20 cellular contexts compared by ENCODE assay signal in genomic region chr12:131045705-131046460, GRCh38.
A peak's percentile ranks its signal among the peaks of the same experiment; 100 is the strongest.
DNase-seq lines count a peak whose midpoint lies in the region; ATAC-seq, FAIRE-seq and TF ChIP-seq lines count a peak whose summit lies in the region.
"Had no signal": no experiment of that assay in that cellular context is flagged by ENCODE, and none has a peak within 500 bp of the region (broad histone marks: within the 10 kb centered on the region; RNA-seq: fewer than 3 reads in every experiment).

No MANE protein-coding gene starts in this region.

- TF ChIP-seq POLR2A in GM12892 (IDR thresholded peaks at IDR 0.05; ENCODE audit: low read depth, low read length): no peak
- no peak for TF ChIP-seq POLR2A in K562 (conservative IDR thresholded peaks at IDR 0.05)

- intact Hi-C loops in K562 (cut with micrococcal nuclease): no loop called here

- H3K4me3 ChIP-seq in K562: no peak overlapping the region
- H3K4me3 ChIP-seq in neuronal stem cell (ENCODE audit: low read length in 2 of 2): no peak overlapping the region
- no peak overlapping the region for H3K4me3 ChIP-seq in MG63
- H3K4me3 ChIP-seq: A549, SJSA1 had no signal

- H3K9me3 ChIP-seq in K562 (replicated peaks; ENCODE audit: control insufficient read depth, insufficient read depth, low read depth, low read length) (no peaks in the 10 kb centered on the region), neuronal stem cell (replicated peaks in 1 of 2; ENCODE audit: control insufficient read depth in 2 of 2, insufficient read depth in 1 of 2, low read depth in 1 of 2, low read length in 2 of 2) (no peaks in the 10 kb centered on the region), MG63 (no peaks in the 10 kb centered on the region)
- H3K9me3 ChIP-seq: A549, SJSA1 had no signal

- H3K9me1 ChIP-seq in K562 (ENCODE audit: control insufficient read depth, insufficient read depth, low read length): peaks cover 4% of the 10 kb centered on the region

- no peak overlapping the region for H3K4me2 ChIP-seq in K562 (ENCODE audit: insufficient read depth, low read length)
- H3K4me2 ChIP-seq in neuronal stem cell (ENCODE audit: insufficient read depth, low read length, poor library complexity, severe bottlenecking): no peak overlapping the region
- H3K4me2 ChIP-seq: A549 had no signal

- no peaks in the 10 kb centered on the region for H3K9me3 Mint-ChIP-seq in stimulated activated effector memory CD8-positive, alpha-beta T cell treated with anti-CD3 and anti-CD28 coated beads, Interleukin-12 subunit alpha, Interleukin-12 subunit beta, amount 100 ng/mL, for 72 hours

- FAIRE-seq in GM12892 (lab: Jason Lieb, UNC) (peak; percentile 70), K562 (lab: Jason Lieb, UNC) (no peak), urothelium cell line (lab: Jason Lieb, UNC) (peak; percentile 98)
- FAIRE-seq: A549, GM19239 had no signal

- H3K79me1 ChIP-seq in neuronal stem cell (ENCODE audit: low read depth, low read length): no peaks in the 10 kb centered on the region

- peaks cover 6% of the 10 kb centered on the region for H3K4me1 Mint-ChIP-seq in stimulated activated effector memory CD8-positive, alpha-beta T cell treated with anti-CD3 and anti-CD28 coated beads, Interleukin-12 subunit alpha, Interleukin-12 subunit beta, amount 100 ng/mL, for 72 hours

- no peak overlapping the region for H4K91ac ChIP-seq in neuronal stem cell (ENCODE audit: low read depth, low read length, poor library complexity)

- peak overlapping the region; percentile 61 for H3K18ac ChIP-seq in neuronal stem cell (ENCODE audit: low read length)

- H3K36me3 ChIP-seq in K562 (ENCODE audit: control insufficient read depth, insufficient read depth, low read length) (no peaks in the 10 kb centered on the region), neuronal stem cell (replicated peaks in 1 of 2; ENCODE audit: control insufficient read depth in 2 of 2, insufficient read depth in 2 of 2, low read length in 2 of 2) (no peaks in the 10 kb centered on the region), MG63 (no peaks in the 10 kb centered on the region)
- H3K36me3 ChIP-seq: SJSA1 had no signal

- H4K20me1 ChIP-seq in K562 (replicated peaks; ENCODE audit: control insufficient read depth, insufficient read depth, low read length): peaks cover 2% of the 10 kb centered on the region; the same call in 1 of the 2 replicates

- no peak overlapping the region for H3K27ac ChIP-seq in K562 (ENCODE audit: extremely low read depth, low read depth, low read length)
- no peak overlapping the region for H3K27ac ChIP-seq in neuronal stem cell (replicated peaks; ENCODE audit: low read length)
- H3K27ac ChIP-seq: A549, SJSA1 had no signal

- H2BK120ac ChIP-seq in neuronal stem cell (ENCODE audit: low read depth, low read length): no peak overlapping the region

- H3K9ac ChIP-seq in K562 (ENCODE audit: insufficient read depth in 1 of 2, low read depth in 2 of 2, low read length in 2 of 2) (no peak overlapping the region), neuronal stem cell (ENCODE audit: low read depth, low read length, poor library complexity) (peak overlapping the region; percentile 15)

- H3K4me3 Mint-ChIP-seq in stimulated activated effector memory CD8-positive, alpha-beta T cell treated with anti-CD3 and anti-CD28 coated beads, Interleukin-12 subunit alpha, Interleukin-12 subunit beta, amount 100 ng/mL, for 72 hours: no peak overlapping the region
- H3K4me3 Mint-ChIP-seq: B cell; CD4-positive, alpha-beta memory T cell had no signal

- no peak for DNase-seq in GM12892 (ENCODE audit: insufficient read length)
- DNase-seq in K562 (ENCODE audit: extremely low read depth in 1 of 4, low spot score in 3 of 4): no peak
- DNase-seq in neuronal stem cell (ENCODE audit: low spot score): no peak
- DNase-seq in urothelium cell line (ENCODE audit: low spot score): peak; percentile 25
- no peak for DNase-seq in MG63
- DNase-seq in stimulated activated effector memory CD8-positive, alpha-beta T cell treated with anti-CD3 and anti-CD28 coated beads, Interleukin-12 subunit alpha, Interleukin-12 subunit beta, amount 100 ng/mL, for 72 hours (ENCODE audit: low spot score in 2 of 2): no peak
- DNase-seq: CD4-positive, alpha-beta memory T cell; DMS153; NCI-H1105; NCI-H146; NCI-H2029; NCI-H2227 treated with DMSO at 0.1 percent for 48 hours; NCI-H524; NCI-H82 had no signal

- TF ChIP-seq RAD21 in K562 (CRISPR knock-in tag; conservative IDR thresholded peaks at IDR 0.05 in 1 of 2, IDR thresholded peaks at IDR 0.05 in 1 of 2): no peak

- H2AFZ ChIP-seq in K562 (ENCODE audit: low read depth, low read length) (no peak overlapping the region), neuronal stem cell (ENCODE audit: low read length) (no peak overlapping the region)

- no peak overlapping the region for H2AK5ac ChIP-seq in neuronal stem cell (ENCODE audit: low read depth, low read length)

- H3K79me2 ChIP-seq in K562 (ENCODE audit: control insufficient read depth, insufficient read depth, low read length): no peaks in the 10 kb centered on the region

- peak overlapping the region; percentile 81 for H3K23ac ChIP-seq in neuronal stem cell (ENCODE audit: low read depth, low read length, poor library complexity)

- no peak overlapping the region for H2BK5ac ChIP-seq in neuronal stem cell (ENCODE audit: low read length)

- WGBS in K562 (ENCODE audit: insufficient coverage, low coverage, missing lambda C conversion rate): 71% methylated on average over 10 of the region's 13 CpGs
- no CpG with 5 or more reads among the region's 13 CpGs for WGBS in neuronal stem cell (ENCODE audit: extremely low coverage in 2 of 2, insufficient read length in 2 of 2, insufficient replicate concordance in 1 of 2), 2 donors

- no peak for TF ChIP-seq CTCF in K562 (IDR thresholded peaks at IDR 0.05 in 2 of 3, conservative IDR thresholded peaks at IDR 0.05 in 1 of 3; ENCODE audit: insufficient read depth in 2 of 3, low read depth in 1 of 3, low read length in 3 of 3)

- peaks cover 18 to 60% of the 10 kb centered on the region in 2 experiments for H3K27me3 ChIP-seq in K562 (ENCODE audit: control insufficient read depth in 2 of 2, insufficient read depth in 2 of 2, low read length in 2 of 2)
- H3K27me3 ChIP-seq in neuronal stem cell (ENCODE audit: control insufficient read depth in 3 of 3, insufficient read depth in 3 of 3, low read depth in 1 of 3, low read length in 3 of 3): peaks cover 0 to 32% (median 0%) of the 10 kb centered on the region in 3 experiments
- H3K27me3 ChIP-seq in MG63: no peaks in the 10 kb centered on the region
- H3K27me3 ChIP-seq: SJSA1 had no signal

- H3K4me1 ChIP-seq in K562 (replicated peaks in 1 of 2; ENCODE audit: control insufficient read depth in 2 of 2, insufficient read depth in 2 of 2, low read length in 2 of 2) (peaks cover 0 to 38% of the 10 kb centered on the region in 2 experiments; a peak in 2 of 5 replicates), neuronal stem cell (ENCODE audit: control insufficient read depth in 2 of 2, insufficient read depth in 1 of 2, low read depth in 1 of 2, low read length in 2 of 2) (peaks cover 0 to 5% of the 10 kb centered on the region in 2 donors)
- H3K4me1 ChIP-seq: A549, SJSA1 had no signal

- POLR2A ChIA-PET in K562 (lab: Yijun Ruan, JAX): interaction anchor here (1.0 kb wide), 1 partner anchor 168 kb away, joined by 3 read pairs; no protein-coding TSS in a partner anchor

- no peaks in the 10 kb centered on the region for H3K36me3 Mint-ChIP-seq in stimulated activated effector memory CD8-positive, alpha-beta T cell treated with anti-CD3 and anti-CD28 coated beads, Interleukin-12 subunit alpha, Interleukin-12 subunit beta, amount 100 ng/mL, for 72 hours
- H3K36me3 Mint-ChIP-seq: CD4-positive, alpha-beta memory T cell had no signal

- H3K4ac ChIP-seq in neuronal stem cell (ENCODE audit: low read length): no peak overlapping the region

- in situ Hi-C loops in K562 (cut with MboI): no loop called here

- CTCF ChIA-PET in K562 (lab: Yijun Ruan, JAX; ENCODE audit: low intra/inter-chr PET ratio): no interaction called here

- no peak overlapping the region for H4K8ac ChIP-seq in neuronal stem cell (ENCODE audit: low read depth, low read length)

- peak overlapping the region; percentile 23 for H2BK15ac ChIP-seq in neuronal stem cell (ENCODE audit: low read length)

- no peak overlapping the region for H3K27ac Mint-ChIP-seq in stimulated activated effector memory CD8-positive, alpha-beta T cell treated with anti-CD3 and anti-CD28 coated beads, Interleukin-12 subunit alpha, Interleukin-12 subunit beta, amount 100 ng/mL, for 72 hours
- H3K27ac Mint-ChIP-seq: B cell; CD4-positive, alpha-beta memory T cell had no signal

- H2BK12ac ChIP-seq in neuronal stem cell (ENCODE audit: low read length): no peak overlapping the region

- no peak for TF ChIP-seq EP300 in K562 (IDR thresholded peaks at IDR 0.05; ENCODE audit: low read length)

- no TSS peak for BruUV-seq in K562 (replicated peaks; lab: Mats Ljungman, UMichigan)

- H3K14ac ChIP-seq in neuronal stem cell (ENCODE audit: low read length): peak overlapping the region; percentile 58

- no peak for ATAC-seq in K562
- no peak for ATAC-seq in GM21526 (IDR thresholded peaks at IDR 0.05; ENCODE audit: low FRiP score, unreplicated experiment)
- no peak for ATAC-seq in stimulated activated effector memory CD8-positive, alpha-beta T cell treated with anti-CD3 and anti-CD28 coated beads, Interleukin-12 subunit alpha, Interleukin-12 subunit beta, amount 100 ng/mL, for 72 hours
- ATAC-seq: A549, Panc1 had no signal

TF ChIP-seq in K562, 482 proteins besides CTCF, POLR2A, EP300 and RAD21:
- TF ChIP-seq ZNF263 (CRISPR knock-in tag; IDR thresholded peaks at IDR 0.05; ENCODE audit: borderline replicate concordance) (peak; percentile 99), MNT (conservative IDR thresholded peaks at IDR 0.05) (no peak)
TF ChIP-seq in K562: peak in this region for 1.
